ENCODE assay signal across 1 cellular context in genomic region chr10:131642966-131643365, GRCh38.
TF ChIP-seq lines count a peak whose summit lies in the region.

No MANE protein-coding gene starts in this region.

TF ChIP-seq in GM23338, 12 proteins besides CTCF, POLR2A, EP300 and RAD21 (continued from another document):
- TF ChIP-seq CREB1 (CRISPR knock-in tag; IDR thresholded peaks at IDR 0.05; ENCODE audit: low read depth): no peak
- no peak for TF ChIP-seq REST (IDR thresholded peaks at IDR 0.05; ENCODE audit: unreplicated experiment)
- TF ChIP-seq EZH2 (IDR thresholded peaks at IDR 0.05; ENCODE audit: low read depth, unreplicated experiment): no peak
